In genomic region chr6:165831812-165832470, GRCh38 we compare ENCODE assay signal across 21 cellular contexts.
DNase-seq lines count a peak whose midpoint lies in the region; ATAC-seq and TF ChIP-seq lines count a peak whose summit lies in the region.
"Had no signal": no experiment of that assay in that cellular context is flagged by ENCODE, and none has a peak within 500 bp of the region (broad histone marks: within the 10 kb centered on the region; RNA-seq: fewer than 3 reads in every experiment).

No MANE protein-coding gene starts in this region.

- no peak for TF ChIP-seq POLR2A in vagina (IDR thresholded peaks at IDR 0.05)

- DNase-seq in SW480 (ENCODE audit: low spot score) (peak; percentile 80), foreskin fibroblast (no peak), vagina (ENCODE audit: extremely low spot score in 2 of 2) (no peak), Right ventricle myocardium superior (no peak)
- no peak for DNase-seq in naive thymus-derived CD4-positive, alpha-beta T cell
- no peak for DNase-seq in activated naive CD4-positive, alpha-beta T cell treated with anti-CD3 and anti-CD28 coated beads, Interleukin-2, amount 50 U/mL, for 72 hours (ENCODE audit: low spot score in 2 of 2)
- DNase-seq: COR-L47, DMS153, HCEC 1CT, NCI-H1417 treated with DMSO at 0.1 percent for 48 hours, NCI-H2029, NCI-H2171, NCI-H446 treated with DMSO at 0.1 percent for 48 hours, NCI-H748 treated with DMSO at 0.1 percent for 48 hours, OCI-M1, RPMI8226 had no signal

- TF ChIP-seq CTCF in foreskin fibroblast (IDR thresholded peaks at IDR 0.05; ENCODE audit: low read depth, low read length) (no peak), vagina (IDR thresholded peaks at IDR 0.05) (no peak)

- H3K4me3 Mint-ChIP-seq in naive thymus-derived CD4-positive, alpha-beta T cell = peak overlapping the region in 6 of 10 donors; percentile 15 to 67 (median 42)

- peaks cover 19 to 65% (median 48%) of the 10 kb centered on the region in 5 donors for H3K27me3 Mint-ChIP-seq in naive thymus-derived CD4-positive, alpha-beta T cell

- intact Hi-C loops in naive thymus-derived CD4-positive, alpha-beta T cell (cut with micrococcal nuclease) = no loop called here
- intact Hi-C loops in vagina (cut with DNase I) (no loop called here), Right ventricle myocardium superior (cut with DNase I) (no loop called here)

- no peaks in the 10 kb centered on the region for H3K36me3 ChIP-seq in BLaER1
- no peaks in the 10 kb centered on the region for H3K36me3 ChIP-seq in naive thymus-derived CD4-positive, alpha-beta T cell (ENCODE audit: control insufficient read depth in 2 of 3, insufficient read depth in 3 of 3, low read length in 3 of 3)
- H3K36me3 ChIP-seq in vagina = no peaks in the 10 kb centered on the region

- ATAC-seq in GM19043 (IDR thresholded peaks at IDR 0.05; ENCODE audit: low read depth, unreplicated experiment) (peak; percentile 64), Right ventricle myocardium superior (ENCODE audit: poor library complexity) (no peak)
- no peak for ATAC-seq in naive thymus-derived CD4-positive, alpha-beta T cell
- no peak for ATAC-seq in activated naive CD4-positive, alpha-beta T cell treated with anti-CD3 and anti-CD28 coated beads, Interleukin-2, amount 50 U/mL, for 72 hours
- ATAC-seq: A549, K562 had no signal

- H3K9ac ChIP-seq in BLaER1 = peak overlapping the region; percentile 56; the same call in 1 of the 2 replicates

- H3K27me3 ChIP-seq in BLaER1 (no peaks in the 10 kb centered on the region), vagina (no peaks in the 10 kb centered on the region)
- no peaks in the 10 kb centered on the region for H3K27me3 ChIP-seq in naive thymus-derived CD4-positive, alpha-beta T cell (ENCODE audit: control insufficient read depth in 2 of 2, insufficient read depth in 2 of 2, low read length in 2 of 2)

- peaks cover 1 to 14% (median 11%) of the 10 kb centered on the region in 7 donors for H3K4me1 Mint-ChIP-seq in naive thymus-derived CD4-positive, alpha-beta T cell

- CTCF ChIA-PET in naive thymus-derived CD4-positive, alpha-beta T cell (lab: Charles Lee) = no interaction called here

- H3K36me3 Mint-ChIP-seq in naive thymus-derived CD4-positive, alpha-beta T cell = no peaks in the 10 kb centered on the region
- H3K36me3 Mint-ChIP-seq in activated naive CD4-positive, alpha-beta T cell treated with anti-CD3 and anti-CD28 coated beads, Interleukin-2, amount 50 U/mL, for 72 hours = no peaks in the 10 kb centered on the region

- H3K9me3 Mint-ChIP-seq in naive thymus-derived CD4-positive, alpha-beta T cell = peaks cover 0 to 10% (median 0%) of the 10 kb centered on the region in 11 donors
- no peaks in the 10 kb centered on the region for H3K9me3 Mint-ChIP-seq in activated naive CD4-positive, alpha-beta T cell treated with anti-CD3 and anti-CD28 coated beads, Interleukin-2, amount 50 U/mL, for 72 hours

- H3K9me3 ChIP-seq in BLaER1 (peaks cover 4% of the 10 kb centered on the region; the same call in 1 of the 2 replicates), vagina (no peaks in the 10 kb centered on the region)
- H3K9me3 ChIP-seq in naive thymus-derived CD4-positive, alpha-beta T cell (ENCODE audit: control insufficient read depth in 2 of 3, low read length in 3 of 3) = no peaks in the 10 kb centered on the region
- H3K9me3 ChIP-seq: A549 had no signal

- H3K4me3 ChIP-seq in BLaER1 (peak overlapping the region; percentile 12; the same call in 1 of the 2 replicates), foreskin fibroblast (ENCODE audit: low read depth in 1 of 2, low read length in 2 of 2) (no peak overlapping the region), vagina (no peak overlapping the region)
- no peak overlapping the region for H3K4me3 ChIP-seq in naive thymus-derived CD4-positive, alpha-beta T cell (ENCODE audit: low read length)
- H3K4me3 ChIP-seq: A549, K562 had no signal

- POLR2A ChIA-PET in naive thymus-derived CD4-positive, alpha-beta T cell (lab: Charles Lee) = no interaction called here

- peak overlapping the region; percentile 57 for H3K27ac ChIP-seq in BLaER1
- no peak overlapping the region for H3K27ac ChIP-seq in naive thymus-derived CD4-positive, alpha-beta T cell (ENCODE audit: low read depth, low read length)
- no peak overlapping the region for H3K27ac ChIP-seq in vagina
- H3K27ac ChIP-seq: A549, C4-2B had no signal

- H3K27ac Mint-ChIP-seq in naive thymus-derived CD4-positive, alpha-beta T cell = peak overlapping the region in 1 of 9 donors; percentile 67
- no peak overlapping the region for H3K27ac Mint-ChIP-seq in activated naive CD4-positive, alpha-beta T cell treated with anti-CD3 and anti-CD28 coated beads, Interleukin-2, amount 50 U/mL, for 72 hours

- no peaks in the 10 kb centered on the region for H4K20me1 ChIP-seq in BLaER1

- peak overlapping the region; percentile 83 for H3K4me2 ChIP-seq in BLaER1
- H3K4me2 ChIP-seq: A549 had no signal

- H3K4me1 ChIP-seq in BLaER1 (peaks cover 63% of the 10 kb centered on the region), vagina (no peaks in the 10 kb centered on the region)
- peaks cover 0 to 3% of the 10 kb centered on the region in 2 donors for H3K4me1 ChIP-seq in naive thymus-derived CD4-positive, alpha-beta T cell (ENCODE audit: control insufficient read depth in 2 of 2, insufficient read depth in 2 of 2, low read length in 2 of 2)
